Comparison of ENCODE assay signal across 1 cellular context in the genomic region with DNA sequence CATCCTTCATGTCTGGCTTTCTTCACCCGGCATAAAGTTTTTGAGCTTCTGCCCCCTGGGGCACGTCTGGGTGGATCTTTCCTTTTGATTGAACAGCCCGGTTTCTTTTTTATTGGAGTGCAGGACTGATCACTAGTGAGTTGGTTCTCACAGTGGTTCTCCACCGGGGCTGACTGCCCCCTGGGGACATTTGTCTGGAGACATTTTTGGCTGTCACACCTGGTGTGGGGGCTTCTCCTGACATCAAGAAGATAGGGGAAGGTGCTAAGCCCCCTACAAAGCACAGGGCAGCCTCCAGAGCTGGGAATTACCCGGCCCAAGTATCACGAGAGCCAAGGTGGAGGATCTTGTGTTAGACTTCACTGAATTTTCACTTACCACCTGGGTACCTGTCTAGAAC.
A peak's percentile ranks its signal among the peaks of the same experiment; 100 is the strongest.
TF ChIP-seq lines count a peak whose summit lies in the region.

No MANE protein-coding gene starts in this region.

TF ChIP-seq in GM12878, 131 proteins besides CTCF, POLR2A, EP300 and RAD21:
- TF ChIP-seq FOXM1 (IDR thresholded peaks at IDR 0.05; ENCODE audit: low read depth, low read length) (no peak), SIX5 (IDR thresholded peaks at IDR 0.05; ENCODE audit: low read depth, low read length, severe bottlenecking) (no peak), NR2C1 (IDR thresholded peaks at IDR 0.05) (no peak), CEBPB (IDR thresholded peaks at IDR 0.05; ENCODE audit: borderline replicate concordance in 1 of 2, low read depth in 2 of 2, low read length in 2 of 2) (no peak), CHD2 (IDR thresholded peaks at IDR 0.05; ENCODE audit: borderline replicate concordance, low read depth, low read length) (peak; percentile 24; the same call in 1 of the 2 replicates), POU2F2 (IDR thresholded peaks at IDR 0.05; ENCODE audit: borderline replicate concordance, low read depth, low read length) (no peak), MEF2B (IDR thresholded peaks at IDR 0.05; ENCODE audit: partially characterized antibody, poor library complexity, severe bottlenecking) (peak; percentile 94), TCF12 (IDR thresholded peaks at IDR 0.05; ENCODE audit: low read depth, low read length) (0 out of 2 replicates have a peak, but pooled peaks have one; percentile 44), IKZF1 (conservative IDR thresholded peaks at IDR 0.05) (peak; percentile 7; the same call in 1 of the 2 replicates), FOXK2 (IDR thresholded peaks at IDR 0.05) (no peak), PAX5 (IDR thresholded peaks at IDR 0.05; ENCODE audit: borderline replicate concordance, low read depth, low read length) (no peak), LARP7 (IDR thresholded peaks at IDR 0.05) (peak; percentile 71; the same call in 1 of the 2 replicates), RFX5 (IDR thresholded peaks at IDR 0.05; ENCODE audit: low read depth, low read length) (no peak), BHLHE40 (IDR thresholded peaks at IDR 0.05; ENCODE audit: borderline replicate concordance in 1 of 2, low read depth in 2 of 2, low read length in 1 of 2) (peak in 1 of 2 experiments; percentile 12; a peak in 1 of 4 replicates), TBL1XR1 (IDR thresholded peaks at IDR 0.05; ENCODE audit: low read depth, low read length) (no peak), ETV6 (conservative IDR thresholded peaks at IDR 0.05 in 1 of 2, IDR thresholded peaks at IDR 0.05 in 1 of 2; ENCODE audit: borderline replicate concordance in 1 of 2, low read depth in 1 of 2) (no peak), ZSCAN29 (IDR thresholded peaks at IDR 0.05) (no peak), GATAD2B (conservative IDR thresholded peaks at IDR 0.05; ENCODE audit: low read depth) (peak; percentile 36; the same call in 1 of the 2 replicates), PML (IDR thresholded peaks at IDR 0.05; ENCODE audit: low read length) (0 out of 2 replicates have a peak, but pooled peaks have one; percentile 50), YBX1 (IDR thresholded peaks at IDR 0.05) (no peak), MTA3 (IDR thresholded peaks at IDR 0.05; ENCODE audit: borderline replicate concordance, low read length) (0 out of 2 replicates have a peak, but pooled peaks have one; percentile 46), CBX5 (IDR thresholded peaks at IDR 0.05; ENCODE audit: low read depth) (no peak), RB1 (IDR thresholded peaks at IDR 0.05; ENCODE audit: borderline replicate concordance) (0 out of 2 replicates have a peak, but pooled peaks have one; percentile 58), MYB (IDR thresholded peaks at IDR 0.05; ENCODE audit: borderline replicate concordance, low read depth, low read length) (no peak), SMAD5 (IDR thresholded peaks at IDR 0.05; ENCODE audit: low read depth) (0 out of 2 replicates have a peak, but pooled peaks have one; percentile 15), BRCA1 (IDR thresholded peaks at IDR 0.05; ENCODE audit: low read depth, low read length) (no peak)
- TF ChIP-seq, protein P1, sequence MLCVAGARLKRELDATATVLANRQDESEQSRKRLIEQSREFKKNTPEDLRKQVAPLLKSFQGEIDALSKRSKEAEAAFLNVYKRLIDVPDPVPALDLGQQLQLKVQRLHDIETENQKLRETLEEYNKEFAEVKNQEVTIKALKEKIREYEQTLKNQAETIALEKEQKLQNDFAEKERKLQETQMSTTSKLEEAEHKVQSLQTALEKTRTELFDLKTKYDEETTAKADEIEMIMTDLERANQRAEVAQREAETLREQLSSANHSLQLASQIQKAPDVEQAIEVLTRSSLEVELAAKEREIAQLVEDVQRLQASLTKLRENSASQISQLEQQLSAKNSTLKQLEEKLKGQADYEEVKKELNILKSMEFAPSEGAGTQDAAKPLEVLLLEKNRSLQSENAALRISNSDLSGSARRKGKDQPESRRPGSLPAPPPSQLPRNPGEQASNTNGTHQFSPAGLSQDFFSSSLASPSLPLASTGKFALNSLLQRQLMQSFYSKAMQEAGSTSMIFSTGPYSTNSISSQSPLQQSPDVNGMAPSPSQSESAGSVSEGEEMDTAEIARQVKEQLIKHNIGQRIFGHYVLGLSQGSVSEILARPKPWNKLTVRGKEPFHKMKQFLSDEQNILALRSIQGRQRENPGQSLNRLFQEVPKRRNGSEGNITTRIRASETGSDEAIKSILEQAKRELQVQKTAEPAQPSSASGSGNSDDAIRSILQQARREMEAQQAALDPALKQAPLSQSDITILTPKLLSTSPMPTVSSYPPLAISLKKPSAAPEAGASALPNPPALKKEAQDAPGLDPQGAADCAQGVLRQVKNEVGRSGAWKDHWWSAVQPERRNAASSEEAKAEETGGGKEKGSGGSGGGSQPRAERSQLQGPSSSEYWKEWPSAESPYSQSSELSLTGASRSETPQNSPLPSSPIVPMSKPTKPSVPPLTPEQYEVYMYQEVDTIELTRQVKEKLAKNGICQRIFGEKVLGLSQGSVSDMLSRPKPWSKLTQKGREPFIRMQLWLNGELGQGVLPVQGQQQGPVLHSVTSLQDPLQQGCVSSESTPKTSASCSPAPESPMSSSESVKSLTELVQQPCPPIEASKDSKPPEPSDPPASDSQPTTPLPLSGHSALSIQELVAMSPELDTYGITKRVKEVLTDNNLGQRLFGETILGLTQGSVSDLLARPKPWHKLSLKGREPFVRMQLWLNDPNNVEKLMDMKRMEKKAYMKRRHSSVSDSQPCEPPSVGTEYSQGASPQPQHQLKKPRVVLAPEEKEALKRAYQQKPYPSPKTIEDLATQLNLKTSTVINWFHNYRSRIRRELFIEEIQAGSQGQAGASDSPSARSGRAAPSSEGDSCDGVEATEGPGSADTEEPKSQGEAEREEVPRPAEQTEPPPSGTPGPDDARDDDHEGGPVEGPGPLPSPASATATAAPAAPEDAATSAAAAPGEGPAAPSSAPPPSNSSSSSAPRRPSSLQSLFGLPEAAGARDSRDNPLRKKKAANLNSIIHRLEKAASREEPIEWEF (IDR thresholded peaks at IDR 0.05; ENCODE audit: insufficient replicate concordance, low read depth, low read length) = peak; percentile 71
- TF ChIP-seq, protein P2, sequence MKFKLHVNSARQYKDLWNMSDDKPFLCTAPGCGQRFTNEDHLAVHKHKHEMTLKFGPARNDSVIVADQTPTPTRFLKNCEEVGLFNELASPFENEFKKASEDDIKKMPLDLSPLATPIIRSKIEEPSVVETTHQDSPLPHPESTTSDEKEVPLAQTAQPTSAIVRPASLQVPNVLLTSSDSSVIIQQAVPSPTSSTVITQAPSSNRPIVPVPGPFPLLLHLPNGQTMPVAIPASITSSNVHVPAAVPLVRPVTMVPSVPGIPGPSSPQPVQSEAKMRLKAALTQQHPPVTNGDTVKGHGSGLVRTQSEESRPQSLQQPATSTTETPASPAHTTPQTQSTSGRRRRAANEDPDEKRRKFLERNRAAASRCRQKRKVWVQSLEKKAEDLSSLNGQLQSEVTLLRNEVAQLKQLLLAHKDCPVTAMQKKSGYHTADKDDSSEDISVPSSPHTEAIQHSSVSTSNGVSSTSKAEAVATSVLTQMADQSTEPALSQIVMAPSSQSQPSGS (IDR thresholded peaks at IDR 0.05; ENCODE audit: low read length) = peak; percentile 12; the same call in 1 of the 2 replicates
- TF ChIP-seq, protein P3, sequence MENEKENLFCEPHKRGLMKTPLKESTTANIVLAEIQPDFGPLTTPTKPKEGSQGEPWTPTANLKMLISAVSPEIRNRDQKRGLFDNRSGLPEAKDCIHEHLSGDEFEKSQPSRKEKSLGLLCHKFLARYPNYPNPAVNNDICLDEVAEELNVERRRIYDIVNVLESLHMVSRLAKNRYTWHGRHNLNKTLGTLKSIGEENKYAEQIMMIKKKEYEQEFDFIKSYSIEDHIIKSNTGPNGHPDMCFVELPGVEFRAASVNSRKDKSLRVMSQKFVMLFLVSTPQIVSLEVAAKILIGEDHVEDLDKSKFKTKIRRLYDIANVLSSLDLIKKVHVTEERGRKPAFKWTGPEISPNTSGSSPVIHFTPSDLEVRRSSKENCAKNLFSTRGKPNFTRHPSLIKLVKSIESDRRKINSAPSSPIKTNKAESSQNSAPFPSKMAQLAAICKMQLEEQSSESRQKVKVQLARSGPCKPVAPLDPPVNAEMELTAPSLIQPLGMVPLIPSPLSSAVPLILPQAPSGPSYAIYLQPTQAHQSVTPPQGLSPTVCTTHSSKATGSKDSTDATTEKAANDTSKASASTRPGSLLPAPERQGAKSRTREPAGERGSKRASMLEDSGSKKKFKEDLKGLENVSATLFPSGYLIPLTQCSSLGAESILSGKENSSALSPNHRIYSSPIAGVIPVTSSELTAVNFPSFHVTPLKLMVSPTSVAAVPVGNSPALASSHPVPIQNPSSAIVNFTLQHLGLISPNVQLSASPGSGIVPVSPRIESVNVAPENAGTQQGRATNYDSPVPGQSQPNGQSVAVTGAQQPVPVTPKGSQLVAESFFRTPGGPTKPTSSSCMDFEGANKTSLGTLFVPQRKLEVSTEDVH (IDR thresholded peaks at IDR 0.05; ENCODE audit: low read depth, partially characterized antibody) = no peak
- TF ChIP-seq, protein P4, sequence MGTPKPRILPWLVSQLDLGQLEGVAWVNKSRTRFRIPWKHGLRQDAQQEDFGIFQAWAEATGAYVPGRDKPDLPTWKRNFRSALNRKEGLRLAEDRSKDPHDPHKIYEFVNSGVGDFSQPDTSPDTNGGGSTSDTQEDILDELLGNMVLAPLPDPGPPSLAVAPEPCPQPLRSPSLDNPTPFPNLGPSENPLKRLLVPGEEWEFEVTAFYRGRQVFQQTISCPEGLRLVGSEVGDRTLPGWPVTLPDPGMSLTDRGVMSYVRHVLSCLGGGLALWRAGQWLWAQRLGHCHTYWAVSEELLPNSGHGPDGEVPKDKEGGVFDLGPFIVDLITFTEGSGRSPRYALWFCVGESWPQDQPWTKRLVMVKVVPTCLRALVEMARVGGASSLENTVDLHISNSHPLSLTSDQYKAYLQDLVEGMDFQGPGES (IDR thresholded peaks at IDR 0.05) = no peak
